ENCODE assay signal across 18 cellular contexts in the genomic region with DNA sequence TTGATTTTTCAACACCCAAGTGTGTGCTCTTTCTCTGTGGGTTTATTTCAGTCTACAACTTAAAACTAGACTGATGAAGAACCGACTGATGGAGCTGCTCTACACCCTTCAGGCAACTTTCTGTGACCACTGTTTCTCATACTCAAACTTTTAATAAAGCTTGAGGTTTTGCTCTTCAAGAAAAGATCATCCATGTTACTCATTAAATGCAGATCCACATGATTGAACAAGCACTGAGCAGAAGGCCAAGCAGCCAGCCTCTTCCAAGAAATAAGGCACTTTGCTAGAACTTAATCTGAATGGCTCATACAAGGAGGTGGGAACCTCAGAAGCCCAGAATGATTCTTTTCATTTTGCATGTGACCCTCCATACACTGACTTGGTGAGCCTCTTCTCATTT. TPM values are rescaled to one million over a fixed set of nuclear protein-coding genes. Genes with fewer than 3 reads are reported as not detected.
DNase-seq lines count a peak whose midpoint lies in the region; ATAC-seq and TF ChIP-seq lines count a peak whose summit lies in the region.
"Had no signal": no experiment of that assay in that cellular context is flagged by ENCODE, and none has a peak within 500 bp of the region (broad histone marks: within the 10 kb centered on the region; RNA-seq: fewer than 3 reads in every experiment).

No MANE protein-coding gene starts in this region.

- H3K4me3 ChIP-seq in right lobe of liver: no peak overlapping the region
- H3K4me3 ChIP-seq: smooth muscle cell had no signal

- TF ChIP-seq CTCF in right lobe of liver (IDR thresholded peaks at IDR 0.05) (no peak), progenitor cell of endocrine pancreas (IDR thresholded peaks at IDR 0.05; ENCODE audit: unreplicated experiment) (no peak)

- H3K27me3 ChIP-seq in right lobe of liver: no peaks in the 10 kb centered on the region

- H3K4me1 ChIP-seq in right lobe of liver: peaks cover 0 to 71% (median 25%) of the 10 kb centered on the region in 4 donors

- peak overlapping the region; percentile 14 for H3K27ac Mint-ChIP-seq in activated CD4-positive, alpha-beta T cell treated with anti-CD3 and anti-CD28 coated beads, Interleukin-2, amount 10 ng/mL, durations not matched to agents 24 days and 14 days
- H3K27ac Mint-ChIP-seq in progenitor cell of endocrine pancreas: no peak overlapping the region
- H3K27ac Mint-ChIP-seq: activated CD4-positive, alpha-beta T cell treated with anti-CD3 and anti-CD28 coated beads, Interleukin-2, amount 10 ng/mL, durations not matched to agents 7 days and 5 days had no signal

- H3K27ac ChIP-seq in right lobe of liver: peak overlapping the region in 2 of 3 donors; percentile 12 to 54
- H3K27ac ChIP-seq: brain microvascular endothelial cell had no signal

- no peaks in the 10 kb centered on the region for H3K9me3 ChIP-seq in right lobe of liver

- peaks cover 0 to 8% (median 0%) of the 10 kb centered on the region in 4 donors for H3K36me3 ChIP-seq in right lobe of liver
- H3K36me3 ChIP-seq: brain microvascular endothelial cell had no signal

- no peak overlapping the region for H3K4me3 Mint-ChIP-seq in activated CD4-positive, alpha-beta T cell treated with anti-CD3 and anti-CD28 coated beads, Interleukin-2, amount 10 ng/mL, durations not matched to agents 24 days and 14 days
- no peak overlapping the region for H3K4me3 Mint-ChIP-seq in progenitor cell of endocrine pancreas (ENCODE audit: low read depth)
- H3K4me3 Mint-ChIP-seq: activated CD4-positive, alpha-beta T cell treated with anti-CD3 and anti-CD28 coated beads, Interleukin-2, amount 10 ng/mL, durations not matched to agents 7 days and 5 days; CD8-positive, alpha-beta memory T cell had no signal

- H3K27me3 Mint-ChIP-seq in activated CD4-positive, alpha-beta T cell treated with anti-CD3 and anti-CD28 coated beads, Interleukin-2, amount 10 ng/mL, durations not matched to agents 24 days and 14 days: no peaks in the 10 kb centered on the region
- no peaks in the 10 kb centered on the region for H3K27me3 Mint-ChIP-seq in progenitor cell of endocrine pancreas
- H3K27me3 Mint-ChIP-seq: activated CD4-positive, alpha-beta T cell treated with anti-CD3 and anti-CD28 coated beads, Interleukin-2, amount 10 ng/mL, durations not matched to agents 7 days and 5 days; CD8-positive, alpha-beta memory T cell had no signal

- H3K36me3 Mint-ChIP-seq in activated CD4-positive, alpha-beta T cell treated with anti-CD3 and anti-CD28 coated beads, Interleukin-2, amount 10 ng/mL, durations not matched to agents 24 days and 14 days (ENCODE audit: low read depth): peaks cover 72% of the 10 kb centered on the region
- peaks cover 3% of the 10 kb centered on the region for H3K36me3 Mint-ChIP-seq in progenitor cell of endocrine pancreas (ENCODE audit: insufficient read depth)

- no peak for DNase-seq in activated CD4-positive, alpha-beta T cell treated with anti-CD3 and anti-CD28 coated beads, Interleukin-2, amount 10 ng/mL, durations not matched to agents 24 days and 14 days
- no peak for DNase-seq in activated CD4-positive, alpha-beta T cell treated with anti-CD3 and anti-CD28 coated beads, Interleukin-2, amount 50 U/mL, for 48 hours
- no peak for DNase-seq in right lobe of liver
- no peak for DNase-seq in progenitor cell of endocrine pancreas (ENCODE audit: low spot score, unreplicated experiment)
- DNase-seq in NCI-H1417 (lab: John Stamatoyannopoulos, UW): no peak
- DNase-seq: activated CD4-positive, alpha-beta T cell treated with anti-CD3 and anti-CD28 coated beads, Interleukin-2, amount 10 ng/mL, durations not matched to agents 7 days and 5 days; brain microvascular endothelial cell; CD8-positive, alpha-beta memory T cell; effector CD4-positive, alpha-beta T cell; MM.1S; occipital lobe; SHP77 had no signal

- intact Hi-C loops in activated CD4-positive, alpha-beta T cell treated with anti-CD3 and anti-CD28 coated beads, Interleukin-2, amount 10 ng/mL, durations not matched to agents 24 days and 14 days (cut with micrococcal nuclease): no loop called here
- intact Hi-C loops in right lobe of liver (cut with DNase I): no loop called here

- H3K9me3 Mint-ChIP-seq in activated CD4-positive, alpha-beta T cell treated with anti-CD3 and anti-CD28 coated beads, Interleukin-2, amount 10 ng/mL, durations not matched to agents 24 days and 14 days: peaks cover 9% of the 10 kb centered on the region
- no peaks in the 10 kb centered on the region for H3K9me3 Mint-ChIP-seq in progenitor cell of endocrine pancreas (ENCODE audit: low read depth)
- H3K9me3 Mint-ChIP-seq: activated CD4-positive, alpha-beta T cell treated with anti-CD3 and anti-CD28 coated beads, Interleukin-2, amount 10 ng/mL, durations not matched to agents 7 days and 5 days; CD8-positive, alpha-beta memory T cell had no signal

- 47% methylated on average over 1 of the region's 1 CpG for WGBS in right lobe of liver (ENCODE audit: insufficient coverage, low coverage, low lambda C conversion rate, missing lambda C conversion rate)

- no peak for TF ChIP-seq POLR2A in right lobe of liver (IDR thresholded peaks at IDR 0.05)

- H3K4me1 Mint-ChIP-seq in activated CD4-positive, alpha-beta T cell treated with anti-CD3 and anti-CD28 coated beads, Interleukin-2, amount 10 ng/mL, durations not matched to agents 24 days and 14 days: peaks cover 49% of the 10 kb centered on the region
- H3K4me1 Mint-ChIP-seq in progenitor cell of endocrine pancreas (ENCODE audit: low read depth): peaks cover 16% of the 10 kb centered on the region
- H3K4me1 Mint-ChIP-seq: activated CD4-positive, alpha-beta T cell treated with anti-CD3 and anti-CD28 coated beads, Interleukin-2, amount 10 ng/mL, durations not matched to agents 7 days and 5 days; CD8-positive, alpha-beta memory T cell had no signal

- ATAC-seq in HG02610 (IDR thresholded peaks at IDR 0.05; ENCODE audit: unreplicated experiment): peak; percentile 47
- peak; percentile 45 for ATAC-seq in HG03521 (IDR thresholded peaks at IDR 0.05; ENCODE audit: unreplicated experiment)
- ATAC-seq in right lobe of liver: no peak
- no peak for ATAC-seq in HG03439 (IDR thresholded peaks at IDR 0.05; ENCODE audit: unreplicated experiment)

RNA-seq across cellular contexts. Expression of a gene that starts 8.7 kb away (rescaled TPM):
- 75.4 and 76.0 TPM in 2 replicates for total RNA-seq in activated CD4-positive, alpha-beta T cell treated with anti-CD3 and anti-CD28 coated beads, Interleukin-2, amount 10 ng/mL, durations not matched to agents 24 days and 14 days
- total RNA-seq in right lobe of liver: 100 to 1,000 TPM in 5 of 6 experiments, 10 to 100 TPM in 1; 76.8 to 366 (median 172) TPM
- 10.3 and 10.6 TPM in 2 replicates for total RNA-seq in progenitor cell of endocrine pancreas
- total RNA-seq: A172, G401 had no signal

Comparison
In these comparisons a context has a peak if more than half of its experiments do, and no peak if none do; other contexts are left out.
1. ATAC-seq: peak in HG02610 (single experiment) and HG03521 (single experiment); none in right lobe of liver (0 of 4) and HG03439 (single experiment).